ENCODE assay signal across 1 cellular context in genomic region chr5:142070734-142071133, GRCh38.
TF ChIP-seq lines count a peak whose summit lies in the region.

No MANE protein-coding gene starts in this region.

TF ChIP-seq in HEK293, 187 proteins besides CTCF, POLR2A, EP300 and RAD21:
- peak; percentile 75 for TF ChIP-seq ZBTB17 (tag by site-specific recombination; IDR thresholded peaks at IDR 0.05)
- no peak for TF ChIP-seq ZNF549 (tag by site-specific recombination; IDR thresholded peaks at IDR 0.05)
- TF ChIP-seq ZBTB49 (tag by site-specific recombination; IDR thresholded peaks at IDR 0.05; ENCODE audit: low read depth), result no peak
